ENCODE assay signal across 32 cellular contexts in the genomic region with DNA sequence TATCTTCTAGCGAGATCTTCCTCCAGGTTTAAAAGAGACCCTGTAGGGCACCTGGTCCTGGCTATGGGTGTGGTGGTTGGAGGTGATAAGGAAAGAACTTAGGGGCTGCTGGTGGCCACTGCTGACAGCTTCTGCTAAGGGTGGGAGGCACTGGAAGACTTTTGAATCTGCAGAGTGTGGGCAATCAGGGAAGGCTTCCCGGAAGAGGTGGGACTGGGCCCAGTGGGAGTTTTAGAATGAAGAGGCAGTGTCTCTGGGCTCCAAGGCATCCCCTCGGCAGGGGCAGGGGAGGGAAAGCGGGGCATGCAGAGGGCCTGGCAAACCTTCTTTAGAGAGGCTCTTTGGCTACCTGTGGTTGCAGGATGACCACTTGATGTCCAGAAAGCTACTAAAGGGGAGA. TPM values are rescaled to one million over a fixed set of nuclear protein-coding genes. Genes with fewer than 3 reads are reported as not detected.
"Had no signal": no experiment of that assay in that cellular context is flagged by ENCODE, and none has a peak within 500 bp of the region (broad histone marks: within the 10 kb centered on the region; RNA-seq: fewer than 3 reads in every experiment).

No MANE protein-coding gene starts in this region.

- H3K4me3 Mint-ChIP-seq: activated CD4-positive, alpha-beta memory T cell treated with anti-CD3 and anti-CD28 coated beads for 36 hours; activated CD4-positive, alpha-beta T cell treated with anti-CD3 and anti-CD28 coated beads for 36 hours; activated CD4-positive, alpha-beta T cell treated with anti-CD3 and anti-CD28 coated beads, Interleukin-2, amount 10 ng/mL, durations not matched to agents 24 days and 14 days; activated CD8-positive, alpha-beta memory T cell treated with anti-CD3 and anti-CD28 coated beads, Interleukin-2, amount 10 ng/mL, durations not matched to agents 7 days and 5 days; activated CD8-positive, alpha-beta T cell treated with anti-CD3 and anti-CD28 coated beads, Interleukin-2, amount 10 ng/mL, durations not matched to agents 7 days and 5 days; activated naive CD4-positive, alpha-beta T cell treated with anti-CD3 and anti-CD28 coated beads for 36 hours; activated naive CD4-positive, alpha-beta T cell treated with anti-CD3 and anti-CD28 coated beads, Interleukin-2, amount 50 U/mL, for 24 hours; activated naive CD8-positive, alpha-beta T cell treated with anti-CD3 and anti-CD28 coated beads for 36 hours; activated T-helper 1 cell treated with anti-CD3 and anti-CD28 coated beads, Interleukin-12 subunit alpha, Interleukin-12 subunit beta, Interleukin-2, Interleukin-4 antibody, amounts not matched to agents 30 ng/mL and 10 ng/mL and 1 ng/mL, durations not matched to agents 14 hours and 24 hours and 36 hours; central memory CD8-positive, alpha-beta T cell; dendritic cell treated with granulocyte-macrophage colony-stimulating factor and Interleukin-4, amounts not matched to agents 40 ng/mL and 50 ng/mL, for 4 days; endodermal cell; T-helper 17 cell; T-helper 2 cell treated with Interferon-gamma antibody and Interleukin-4, amounts not matched to agents 5 μg/mL and 100 μg/mL, for 36 hours had no signal

- H3K27ac ChIP-seq: brain microvascular endothelial cell, coronary artery, dorsolateral prefrontal cortex had no signal

- H3K27ac Mint-ChIP-seq: activated CD4-positive, alpha-beta memory T cell treated with anti-CD3 and anti-CD28 coated beads for 36 hours; activated CD4-positive, alpha-beta T cell treated with anti-CD3 and anti-CD28 coated beads for 36 hours; activated CD4-positive, alpha-beta T cell treated with anti-CD3 and anti-CD28 coated beads, Interleukin-2, amount 10 ng/mL, durations not matched to agents 24 days and 14 days; activated CD8-positive, alpha-beta memory T cell treated with anti-CD3 and anti-CD28 coated beads, Interleukin-2, amount 10 ng/mL, durations not matched to agents 7 days and 5 days; activated CD8-positive, alpha-beta T cell treated with anti-CD3 and anti-CD28 coated beads, Interleukin-2, amount 10 ng/mL, durations not matched to agents 7 days and 5 days; activated naive CD4-positive, alpha-beta T cell treated with anti-CD3 and anti-CD28 coated beads for 36 hours; activated naive CD4-positive, alpha-beta T cell treated with anti-CD3 and anti-CD28 coated beads, Interleukin-2, amount 50 U/mL, for 24 hours; activated naive CD8-positive, alpha-beta T cell treated with anti-CD3 and anti-CD28 coated beads for 36 hours; activated T-helper 1 cell treated with anti-CD3 and anti-CD28 coated beads, Interleukin-12 subunit alpha, Interleukin-12 subunit beta, Interleukin-2, Interleukin-4 antibody, amounts not matched to agents 30 ng/mL and 10 ng/mL and 1 ng/mL, durations not matched to agents 14 hours and 24 hours and 36 hours; activated T-helper 2 cell treated with anti-CD3 and anti-CD28 coated beads, Interferon-gamma antibody, Interleukin-2, Interleukin-4, amounts not matched to agents 10 μg/mL and 5 μg/mL and 100 μg/mL, durations not matched to agents 14 hours and 24 hours and 36 hours; dendritic cell treated with granulocyte-macrophage colony-stimulating factor and Interleukin-4, amounts not matched to agents 40 ng/mL and 50 ng/mL, for 4 days; endodermal cell; T-helper 17 cell; T-helper 2 cell treated with Interferon-gamma antibody and Interleukin-4, amounts not matched to agents 5 μg/mL and 100 μg/mL, for 36 hours had no signal

- H3K4me3 ChIP-seq: coronary artery, dorsolateral prefrontal cortex had no signal

- H3K36me3 Mint-ChIP-seq: activated CD4-positive, alpha-beta memory T cell treated with anti-CD3 and anti-CD28 coated beads for 36 hours; activated CD8-positive, alpha-beta memory T cell treated with anti-CD3 and anti-CD28 coated beads, Interleukin-2, amount 10 ng/mL, durations not matched to agents 7 days and 5 days; activated naive CD4-positive, alpha-beta T cell treated with anti-CD3 and anti-CD28 coated beads, Interleukin-2, amount 50 U/mL, for 24 hours; activated naive CD8-positive, alpha-beta T cell treated with anti-CD3 and anti-CD28 coated beads for 36 hours had no signal

- H3K27me3 ChIP-seq: brain microvascular endothelial cell, dorsolateral prefrontal cortex had no signal

- H3K36me3 ChIP-seq: brain microvascular endothelial cell had no signal

- H3K27me3 Mint-ChIP-seq: activated CD4-positive, alpha-beta T cell treated with anti-CD3 and anti-CD28 coated beads, Interleukin-2, amount 10 ng/mL, durations not matched to agents 24 days and 14 days had no signal

- DNase-seq: activated CD4-positive, alpha-beta memory T cell treated with anti-CD3 and anti-CD28 coated beads for 36 hours; activated CD4-positive, alpha-beta T cell treated with anti-CD3 and anti-CD28 coated beads for 36 hours; activated CD4-positive, alpha-beta T cell treated with anti-CD3 and anti-CD28 coated beads, Interleukin-2, amount 10 ng/mL, durations not matched to agents 24 days and 14 days; activated CD4-positive, CD25-positive, alpha-beta regulatory T cell; activated CD4-positive, CD25-positive, alpha-beta regulatory T cell treated with anti-CD3 and anti-CD28 coated beads, Interleukin-2, amount 50 U/mL, for 72 hours; activated CD8-positive, alpha-beta memory T cell treated with anti-CD3 and anti-CD28 coated beads, Interleukin-2, amount 10 ng/mL, durations not matched to agents 7 days and 5 days; activated CD8-positive, alpha-beta memory T cell treated with anti-CD3 and anti-CD28 coated beads, Interleukin-2, amount 50 U/mL, for 4 hours; activated CD8-positive, alpha-beta T cell treated with anti-CD3 and anti-CD28 coated beads, Interleukin-2, amount 10 ng/mL, durations not matched to agents 7 days and 5 days; activated effector memory CD4-positive, alpha-beta T cell treated with anti-CD3 and anti-CD28 coated beads, Interleukin-2, amount 50 U/mL, for 16 hours; activated naive CD4-positive, alpha-beta T cell treated with anti-CD3 and anti-CD28 coated beads for 36 hours; activated naive CD8-positive, alpha-beta T cell treated with anti-CD3 and anti-CD28 coated beads for 36 hours; activated T-cell treated with anti-CD3 and anti-CD28 coated beads, Interleukin-2, amount 50 U/mL, for 1 hour; activated T-cell treated with anti-CD3 and anti-CD28 coated beads, Interleukin-2, amount 50 U/mL, for 48 hours; amniotic stem cell; anterior cingulate cortex; brain microvascular endothelial cell; dorsolateral prefrontal cortex; effector memory CD4-positive, alpha-beta T cell; endodermal cell; foreskin fibroblast; head of caudate nucleus; T-helper 1 cell; T-helper 17 cell; T1000 had no signal

- ATAC-seq: activated CD4-positive, alpha-beta T cell treated with anti-CD3 and anti-CD28 coated beads for 36 hours; activated CD8-positive, alpha-beta memory T cell treated with anti-CD3 and anti-CD28 coated beads, Interleukin-2, amount 10 ng/mL, durations not matched to agents 7 days and 5 days; activated CD8-positive, alpha-beta T cell treated with anti-CD3 and anti-CD28 coated beads, Interleukin-2, amount 10 ng/mL, durations not matched to agents 7 days and 5 days; esophagus mucosa; T-helper 17 cell had no signal

- H3K4me1 Mint-ChIP-seq: activated CD4-positive, alpha-beta T cell treated with anti-CD3 and anti-CD28 coated beads for 36 hours; activated CD4-positive, alpha-beta T cell treated with anti-CD3 and anti-CD28 coated beads, Interleukin-2, amount 10 ng/mL, durations not matched to agents 24 days and 14 days; activated CD8-positive, alpha-beta memory T cell treated with anti-CD3 and anti-CD28 coated beads, Interleukin-2, amount 10 ng/mL, durations not matched to agents 7 days and 5 days; activated naive CD4-positive, alpha-beta T cell treated with anti-CD3 and anti-CD28 coated beads, Interleukin-2, amount 50 U/mL, for 24 hours; activated naive CD8-positive, alpha-beta T cell treated with anti-CD3 and anti-CD28 coated beads for 36 hours; central memory CD8-positive, alpha-beta T cell had no signal

- H3K9me3 Mint-ChIP-seq: activated CD4-positive, alpha-beta memory T cell treated with anti-CD3 and anti-CD28 coated beads for 36 hours; activated CD4-positive, alpha-beta T cell treated with anti-CD3 and anti-CD28 coated beads, Interleukin-2, amount 10 ng/mL, durations not matched to agents 24 days and 14 days; activated naive CD4-positive, alpha-beta T cell treated with anti-CD3 and anti-CD28 coated beads for 36 hours; activated naive CD4-positive, alpha-beta T cell treated with anti-CD3 and anti-CD28 coated beads, Interleukin-2, amount 50 U/mL, for 24 hours; activated naive CD8-positive, alpha-beta T cell treated with anti-CD3 and anti-CD28 coated beads for 36 hours; activated T-helper 1 cell treated with anti-CD3 and anti-CD28 coated beads, Interleukin-12 subunit alpha, Interleukin-12 subunit beta, Interleukin-2, Interleukin-4 antibody, amounts not matched to agents 30 ng/mL and 10 ng/mL and 1 ng/mL, durations not matched to agents 14 hours and 24 hours and 36 hours; activated T-helper 2 cell treated with anti-CD3 and anti-CD28 coated beads, Interferon-gamma antibody, Interleukin-2, Interleukin-4, amounts not matched to agents 10 μg/mL and 5 μg/mL and 100 μg/mL, durations not matched to agents 14 hours and 24 hours and 36 hours; central memory CD8-positive, alpha-beta T cell; dendritic cell treated with granulocyte-macrophage colony-stimulating factor and Interleukin-4, amounts not matched to agents 40 ng/mL and 50 ng/mL, for 4 days; endodermal cell; T-helper 2 cell treated with Interferon-gamma antibody and Interleukin-4, amounts not matched to agents 5 μg/mL and 100 μg/mL, for 36 hours had no signal

RNA-seq across cellular contexts. Expression of a gene that starts 23.0 kb away (rescaled TPM):
- total RNA-seq: activated CD4-positive, alpha-beta memory T cell treated with anti-CD3 and anti-CD28 coated beads for 36 hours; activated CD4-positive, alpha-beta T cell treated with anti-CD3 and anti-CD28 coated beads, Interleukin-2, amount 10 ng/mL, durations not matched to agents 24 days and 14 days; activated T-helper 1 cell treated with anti-CD3 and anti-CD28 coated beads, Interleukin-12 subunit alpha, Interleukin-12 subunit beta, Interleukin-2, Interleukin-4 antibody, amounts not matched to agents 30 ng/mL and 10 ng/mL and 1 ng/mL, durations not matched to agents 14 hours and 24 hours and 36 hours; activated T-helper 2 cell treated with anti-CD3 and anti-CD28 coated beads, Interferon-gamma antibody, Interleukin-2, Interleukin-4, amounts not matched to agents 10 μg/mL and 5 μg/mL and 100 μg/mL, durations not matched to agents 14 hours and 24 hours and 36 hours; T-helper 17 cell had no signal
